Comparison of ENCODE assay signal across 7 cellular contexts in genomic region chr22:35921777-35922176, GRCh38.
DNase-seq lines count a peak whose midpoint lies in the region; ATAC-seq and TF ChIP-seq lines count a peak whose summit lies in the region.

No MANE protein-coding gene starts in this region.

- H3K27ac ChIP-seq in RWPE1, result peak overlapping the region; percentile 77

- POLR2A ChIA-PET in RWPE1 (lab: Yijun Ruan, JAX; ENCODE audit: low non-redundant PET), result no interaction called here

- CTCF ChIA-PET in RWPE1 (lab: Yijun Ruan, JAX), result interaction anchor here (0.5 to 0.8 kb wide), 5 partner anchors 57 to 215 kb away, joined by 3 to 4 read pairs (median 3); no protein-coding TSS in a partner anchor

- no peak overlapping the region for H3K4me3 ChIP-seq in Jurkat, Clone E6-1 (ENCODE audit: low read length)

- peak; percentile 74 for TF ChIP-seq CTCF in RWPE1 (conservative IDR thresholded peaks at IDR 0.05; ENCODE audit: low read depth)

- ATAC-seq in GM21367 (IDR thresholded peaks at IDR 0.05; ENCODE audit: unreplicated experiment), result no peak

- DNase-seq in EH (ENCODE audit: low read depth) (peak; percentile 93), RWPE1 (ENCODE audit: low spot score) (peak; percentile 51), brain pericyte (ENCODE audit: low read depth, low spot score) (peak; percentile 53), islet precursor cell (peak; percentile 94)
- peak; percentile 50 for DNase-seq in Jurkat, Clone E6-1 (ENCODE audit: low read depth, low spot score)
- peak; percentile 21 for DNase-seq in stimulated activated CD4-positive, alpha-beta T cell treated with anti-CD3 and anti-CD28 coated beads, Interleukin-2, amount 100 ng/mL, for 4 hours (ENCODE audit: low read depth)

Comparison
In these comparisons a context has a peak if more than half of its experiments do, and no peak if none do; other contexts are left out.
1. DNase-seq: peak in every context shown above with its lines; median percentile 94 in islet precursor cell; 93 in EH; 53 in brain pericyte; 51 in RWPE1; 50 in Jurkat, Clone E6-1; 21 in stimulated activated CD4-positive, alpha-beta T cell treated with anti-CD3 and anti-CD28 coated beads, Interleukin-2, amount 100 ng/mL, for 4 hours.